ENCODE assay signal across 1 cellular context in the genomic region with DNA sequence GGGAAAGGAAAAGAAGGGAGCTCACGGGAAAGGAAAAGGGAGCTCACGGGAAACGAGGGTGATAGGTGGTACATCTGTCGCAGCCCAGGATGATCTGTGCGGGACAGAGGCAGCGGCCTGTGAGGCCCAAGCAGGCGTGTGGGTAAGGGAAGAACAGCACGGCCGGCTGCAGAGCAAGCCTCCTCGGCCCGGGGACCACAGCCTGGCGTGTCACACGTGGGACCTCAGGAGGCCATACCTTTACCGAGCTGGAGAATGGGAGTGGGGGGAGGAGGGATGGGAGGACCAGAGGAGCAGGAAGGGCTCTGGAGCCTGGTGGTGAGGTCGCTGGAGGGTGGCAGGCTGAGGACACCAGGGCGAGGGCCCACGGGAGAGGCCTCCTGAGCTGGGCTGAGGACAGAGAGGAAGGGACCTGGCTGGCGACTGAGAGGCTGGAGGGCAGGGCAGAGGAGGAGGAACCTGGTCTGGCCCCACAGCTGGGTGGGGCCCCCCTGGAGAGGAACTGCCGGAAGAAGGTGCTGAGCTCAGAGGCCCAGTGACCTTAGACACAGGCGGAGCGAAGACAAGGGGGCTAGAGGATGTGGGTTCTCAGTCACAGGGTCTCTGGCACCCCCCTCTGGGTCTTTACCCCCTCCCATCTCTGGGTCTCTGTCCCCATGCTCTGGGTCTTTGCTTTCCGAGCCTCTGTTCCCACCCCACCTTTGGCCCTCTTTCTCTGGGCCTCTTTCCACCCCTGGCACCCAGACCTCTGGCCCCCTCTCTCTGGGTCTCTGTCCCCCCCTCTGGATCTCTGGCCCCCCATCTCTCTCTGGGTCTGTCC.
A peak's percentile ranks its signal among the peaks of the same experiment; 100 is the strongest.
TF ChIP-seq lines count a peak whose summit lies in the region.

No MANE protein-coding gene starts in this region.

TF ChIP-seq in HepG2, 621 proteins besides CTCF, POLR2A, EP300 and RAD21 (continues in another document):
- peak; percentile 88; the same call in 1 of the 2 replicates for TF ChIP-seq ZNF556 (CRISPR knock-in tag; IDR thresholded peaks at IDR 0.05; ENCODE audit: borderline replicate concordance)
- peak; percentile 48; the same call in 1 of the 2 replicates for TF ChIP-seq SP2 (CRISPR knock-in tag; IDR thresholded peaks at IDR 0.05)
- TF ChIP-seq PRPF4 (IDR thresholded peaks at IDR 0.05; ENCODE audit: low read depth, low read length, poor library complexity, severe bottlenecking) = peak; percentile 31
- no peak for TF ChIP-seq ZBTB1 (CRISPR knock-in tag; IDR thresholded peaks at IDR 0.05; ENCODE audit: borderline replicate concordance)
- no peak; the same call in 1 of the 2 replicates for TF ChIP-seq ZNF224 (CRISPR knock-in tag; IDR thresholded peaks at IDR 0.05)
- TF ChIP-seq ZNF3 (CRISPR knock-in tag; IDR thresholded peaks at IDR 0.05) = 0 out of 2 replicates have a peak, but pooled peaks have one; percentile 20
- peak; percentile 59 for TF ChIP-seq TAF15 (IDR thresholded peaks at IDR 0.05; ENCODE audit: low read depth, low read length, poor library complexity, severe bottlenecking)
- peak; percentile 83 for TF ChIP-seq NR2F6 (IDR thresholded peaks at IDR 0.05)
- TF ChIP-seq NR2F6 (CRISPR knock-in tag; IDR thresholded peaks at IDR 0.05) = peak; percentile 86
- TF ChIP-seq CEBPB (IDR thresholded peaks at IDR 0.05; ENCODE audit: borderline replicate concordance, low read depth, low read length) = no peak
- TF ChIP-seq BRCA1 (CRISPR knock-in tag; IDR thresholded peaks at IDR 0.05) = peak; percentile 53; the same call in 1 of the 2 replicates
- TF ChIP-seq, protein P1, sequence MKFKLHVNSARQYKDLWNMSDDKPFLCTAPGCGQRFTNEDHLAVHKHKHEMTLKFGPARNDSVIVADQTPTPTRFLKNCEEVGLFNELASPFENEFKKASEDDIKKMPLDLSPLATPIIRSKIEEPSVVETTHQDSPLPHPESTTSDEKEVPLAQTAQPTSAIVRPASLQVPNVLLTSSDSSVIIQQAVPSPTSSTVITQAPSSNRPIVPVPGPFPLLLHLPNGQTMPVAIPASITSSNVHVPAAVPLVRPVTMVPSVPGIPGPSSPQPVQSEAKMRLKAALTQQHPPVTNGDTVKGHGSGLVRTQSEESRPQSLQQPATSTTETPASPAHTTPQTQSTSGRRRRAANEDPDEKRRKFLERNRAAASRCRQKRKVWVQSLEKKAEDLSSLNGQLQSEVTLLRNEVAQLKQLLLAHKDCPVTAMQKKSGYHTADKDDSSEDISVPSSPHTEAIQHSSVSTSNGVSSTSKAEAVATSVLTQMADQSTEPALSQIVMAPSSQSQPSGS (CRISPR knock-in tag; IDR thresholded peaks at IDR 0.05) = peak; percentile 79
- TF ChIP-seq ZNF761 (CRISPR knock-in tag; conservative IDR thresholded peaks at IDR 0.05) = 0 out of 2 replicates have a peak, but pooled peaks have one; percentile 76
- TF ChIP-seq BORCS8-MEF2B (CRISPR knock-in tag; IDR thresholded peaks at IDR 0.05) = peak; percentile 82
- no peak; the same call in 1 of the 2 replicates for TF ChIP-seq CEBPG (CRISPR knock-in tag; IDR thresholded peaks at IDR 0.05)
- TF ChIP-seq NKX3-1 (CRISPR knock-in tag; IDR thresholded peaks at IDR 0.05) = no peak; the same call in 1 of the 2 replicates
- peak; percentile 45; the same call in 1 of the 2 replicates for TF ChIP-seq MAX (IDR thresholded peaks at IDR 0.05)
- TF ChIP-seq, protein P2, sequence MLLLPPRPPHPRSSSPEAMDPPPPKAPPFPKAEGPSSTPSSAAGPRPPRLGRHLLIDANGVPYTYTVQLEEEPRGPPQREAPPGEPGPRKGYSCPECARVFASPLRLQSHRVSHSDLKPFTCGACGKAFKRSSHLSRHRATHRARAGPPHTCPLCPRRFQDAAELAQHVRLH (CRISPR knock-in tag; IDR thresholded peaks at IDR 0.05; ENCODE audit: borderline replicate concordance, low read depth) = peak; percentile 78; the same call in 1 of the 2 replicates
- TF ChIP-seq BRD4 (CRISPR knock-in tag; IDR thresholded peaks at IDR 0.05) = 0 out of 2 replicates have a peak, but pooled peaks have one; percentile 21
- TF ChIP-seq TOPORS (CRISPR knock-in tag; IDR thresholded peaks at IDR 0.05) = peak; percentile 88
- TF ChIP-seq, protein P3, sequence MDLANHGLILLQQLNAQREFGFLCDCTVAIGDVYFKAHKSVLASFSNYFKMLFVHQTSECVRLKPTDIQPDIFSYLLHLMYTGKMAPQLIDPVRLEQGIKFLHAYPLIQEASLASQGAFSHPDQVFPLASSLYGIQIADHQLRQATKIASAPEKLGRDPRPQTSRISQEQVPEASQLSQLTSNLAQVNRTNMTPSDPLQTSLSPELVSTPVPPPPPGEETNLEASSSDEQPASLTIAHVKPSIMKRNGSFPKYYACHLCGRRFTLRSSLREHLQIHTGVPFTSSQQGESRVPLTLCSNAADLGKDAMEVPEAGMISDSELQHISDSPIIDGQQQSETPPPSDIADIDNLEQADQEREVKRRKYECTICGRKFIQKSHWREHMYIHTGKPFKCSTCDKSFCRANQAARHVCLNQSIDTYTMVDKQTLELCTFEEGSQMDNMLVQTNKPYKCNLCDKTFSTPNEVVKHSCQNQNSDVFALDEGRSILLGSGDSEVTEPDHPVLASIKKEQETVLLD (CRISPR knock-in tag; IDR thresholded peaks at IDR 0.05; ENCODE audit: low read depth) = peak; percentile 52; the same call in 1 of the 2 replicates
- TF ChIP-seq GZF1 (CRISPR knock-in tag; IDR thresholded peaks at IDR 0.05) = peak; percentile 93
- no peak for TF ChIP-seq SYNCRIP (IDR thresholded peaks at IDR 0.05; ENCODE audit: insufficient read depth, low read depth, low read length)
- TF ChIP-seq, protein P4, sequence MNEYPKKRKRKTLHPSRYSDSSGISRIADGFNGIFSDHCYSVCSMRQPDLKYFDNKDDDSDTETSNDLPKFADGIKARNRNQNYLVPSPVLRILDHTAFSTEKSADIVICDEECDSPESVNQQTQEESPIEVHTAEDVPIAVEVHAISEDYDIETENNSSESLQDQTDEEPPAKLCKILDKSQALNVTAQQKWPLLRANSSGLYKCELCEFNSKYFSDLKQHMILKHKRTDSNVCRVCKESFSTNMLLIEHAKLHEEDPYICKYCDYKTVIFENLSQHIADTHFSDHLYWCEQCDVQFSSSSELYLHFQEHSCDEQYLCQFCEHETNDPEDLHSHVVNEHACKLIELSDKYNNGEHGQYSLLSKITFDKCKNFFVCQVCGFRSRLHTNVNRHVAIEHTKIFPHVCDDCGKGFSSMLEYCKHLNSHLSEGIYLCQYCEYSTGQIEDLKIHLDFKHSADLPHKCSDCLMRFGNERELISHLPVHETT (CRISPR knock-in tag; conservative IDR thresholded peaks at IDR 0.05) = peak; percentile 52
- peak; percentile 66; the same call in 1 of the 2 replicates for TF ChIP-seq MXD3 (CRISPR knock-in tag; IDR thresholded peaks at IDR 0.05)
- peak; percentile 87 for TF ChIP-seq RXRA (CRISPR knock-in tag; IDR thresholded peaks at IDR 0.05)
- 0 out of 2 replicates have a peak, but pooled peaks have one; percentile 11 for TF ChIP-seq ONECUT2 (CRISPR knock-in tag; IDR thresholded peaks at IDR 0.05)
- TF ChIP-seq ZBTB7A (CRISPR knock-in tag; IDR thresholded peaks at IDR 0.05) = peak; percentile 87; the same call in 1 of the 2 replicates
- peak; percentile 66; the same call in 1 of the 2 replicates for TF ChIP-seq ZBTB26 (CRISPR knock-in tag; IDR thresholded peaks at IDR 0.05; ENCODE audit: borderline replicate concordance)
- peak; percentile 80; the same call in 1 of the 2 replicates for TF ChIP-seq ZMYM2 (CRISPR knock-in tag; IDR thresholded peaks at IDR 0.05)
- TF ChIP-seq FOSL2 (CRISPR knock-in tag; IDR thresholded peaks at IDR 0.05) = 0 out of 2 replicates have a peak, but pooled peaks have one; percentile 39
- peak; percentile 91; the same call in 1 of the 2 replicates for TF ChIP-seq ZNF501 (CRISPR knock-in tag; IDR thresholded peaks at IDR 0.05)
- TF ChIP-seq TFAP4 (IDR thresholded peaks at IDR 0.05; ENCODE audit: borderline replicate concordance, low read depth) = peak; percentile 93
- TF ChIP-seq ZNF552 (CRISPR knock-in tag; IDR thresholded peaks at IDR 0.05; ENCODE audit: borderline replicate concordance) = no peak; the same call in 1 of the 2 replicates
- TF ChIP-seq ZBTB8A (CRISPR knock-in tag; IDR thresholded peaks at IDR 0.05; ENCODE audit: borderline replicate concordance, low read depth) = no peak
- peak; percentile 42; the same call in 1 of the 2 replicates for TF ChIP-seq ZNF558 (CRISPR knock-in tag; IDR thresholded peaks at IDR 0.05; ENCODE audit: borderline replicate concordance)
- TF ChIP-seq ZNF431 (CRISPR knock-in tag; IDR thresholded peaks at IDR 0.05; ENCODE audit: borderline replicate concordance, low read depth) = peak; percentile 63; the same call in 1 of the 2 replicates
- peak; percentile 64 for TF ChIP-seq FOXC1 (CRISPR knock-in tag; IDR thresholded peaks at IDR 0.05; ENCODE audit: borderline replicate concordance)
- peak; percentile 49; the same call in 1 of the 2 replicates for TF ChIP-seq ZSCAN31 (CRISPR knock-in tag; IDR thresholded peaks at IDR 0.05; ENCODE audit: low read depth)
- TF ChIP-seq, protein P5, sequence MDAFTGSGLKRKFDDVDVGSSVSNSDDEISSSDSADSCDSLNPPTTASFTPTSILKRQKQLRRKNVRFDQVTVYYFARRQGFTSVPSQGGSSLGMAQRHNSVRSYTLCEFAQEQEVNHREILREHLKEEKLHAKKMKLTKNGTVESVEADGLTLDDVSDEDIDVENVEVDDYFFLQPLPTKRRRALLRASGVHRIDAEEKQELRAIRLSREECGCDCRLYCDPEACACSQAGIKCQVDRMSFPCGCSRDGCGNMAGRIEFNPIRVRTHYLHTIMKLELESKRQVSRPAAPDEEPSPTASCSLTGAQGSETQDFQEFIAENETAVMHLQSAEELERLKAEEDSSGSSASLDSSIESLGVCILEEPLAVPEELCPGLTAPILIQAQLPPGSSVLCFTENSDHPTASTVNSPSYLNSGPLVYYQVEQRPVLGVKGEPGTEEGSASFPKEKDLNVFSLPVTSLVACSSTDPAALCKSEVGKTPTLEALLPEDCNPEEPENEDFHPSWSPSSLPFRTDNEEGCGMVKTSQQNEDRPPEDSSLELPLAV (CRISPR knock-in tag; conservative IDR thresholded peaks at IDR 0.05; ENCODE audit: low read depth) = no peak
- no peak for TF ChIP-seq ZNF564 (CRISPR knock-in tag; IDR thresholded peaks at IDR 0.05)
- TF ChIP-seq RFX1 (IDR thresholded peaks at IDR 0.05) = no peak
- no peak; the same call in 1 of the 2 replicates for TF ChIP-seq ZBTB3 (CRISPR knock-in tag; IDR thresholded peaks at IDR 0.05; ENCODE audit: borderline replicate concordance, low read depth)
- TF ChIP-seq RCOR2 (CRISPR knock-in tag; IDR thresholded peaks at IDR 0.05) = no peak
- TF ChIP-seq, protein P6, sequence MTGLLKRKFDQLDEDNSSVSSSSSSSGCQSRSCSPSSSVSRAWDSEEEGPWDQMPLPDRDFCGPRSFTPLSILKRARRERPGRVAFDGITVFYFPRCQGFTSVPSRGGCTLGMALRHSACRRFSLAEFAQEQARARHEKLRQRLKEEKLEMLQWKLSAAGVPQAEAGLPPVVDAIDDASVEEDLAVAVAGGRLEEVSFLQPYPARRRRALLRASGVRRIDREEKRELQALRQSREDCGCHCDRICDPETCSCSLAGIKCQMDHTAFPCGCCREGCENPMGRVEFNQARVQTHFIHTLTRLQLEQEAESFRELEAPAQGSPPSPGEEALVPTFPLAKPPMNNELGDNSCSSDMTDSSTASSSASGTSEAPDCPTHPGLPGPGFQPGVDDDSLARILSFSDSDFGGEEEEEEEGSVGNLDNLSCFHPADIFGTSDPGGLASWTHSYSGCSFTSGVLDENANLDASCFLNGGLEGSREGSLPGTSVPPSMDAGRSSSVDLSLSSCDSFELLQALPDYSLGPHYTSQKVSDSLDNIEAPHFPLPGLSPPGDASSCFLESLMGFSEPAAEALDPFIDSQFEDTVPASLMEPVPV (CRISPR knock-in tag; IDR thresholded peaks at IDR 0.05) = no peak; the same call in 1 of the 2 replicates
- TF ChIP-seq ZNF598 (CRISPR knock-in tag; IDR thresholded peaks at IDR 0.05; ENCODE audit: borderline replicate concordance) = peak; percentile 92; the same call in 1 of the 2 replicates
- peak; percentile 41; the same call in 1 of the 2 replicates for TF ChIP-seq KDM5B (CRISPR knock-in tag; IDR thresholded peaks at IDR 0.05; ENCODE audit: borderline replicate concordance)
- no peak for TF ChIP-seq ZNF20 (CRISPR knock-in tag; IDR thresholded peaks at IDR 0.05)
- TF ChIP-seq HHEX (CRISPR knock-in tag; IDR thresholded peaks at IDR 0.05) = peak; percentile 14; the same call in 1 of the 2 replicates
- TF ChIP-seq ZC3H4 (CRISPR knock-in tag; IDR thresholded peaks at IDR 0.05; ENCODE audit: borderline replicate concordance) = peak; percentile 89
- peak; percentile 91; the same call in 1 of the 2 replicates for TF ChIP-seq KLF11 (CRISPR knock-in tag; IDR thresholded peaks at IDR 0.05)
- no peak for TF ChIP-seq ESRRA (CRISPR knock-in tag; IDR thresholded peaks at IDR 0.05; ENCODE audit: low read depth)
- TF ChIP-seq ZSCAN30 (CRISPR knock-in tag; IDR thresholded peaks at IDR 0.05) = peak; percentile 93
